Comparison of ENCODE assay signal across 8 cellular contexts in genomic region chr1:169486281-169486904, GRCh38. TPM values are rescaled to one million over a fixed set of nuclear protein-coding genes. Genes with fewer than 3 reads are reported as not detected.
DNase-seq lines count a peak whose midpoint lies in the region; ATAC-seq and TF ChIP-seq lines count a peak whose summit lies in the region.
"Had no signal": no experiment of that assay in that cellular context is flagged by ENCODE, and none has a peak within 500 bp of the region (broad histone marks: within the 10 kb centered on the region; RNA-seq: fewer than 3 reads in every experiment).

No MANE protein-coding gene starts in this region.

- H3K9me3 ChIP-seq in mononuclear cell (ENCODE audit: low read depth, low read length): no peaks in the 10 kb centered on the region

- ATAC-seq in GM19324 (IDR thresholded peaks at IDR 0.05; ENCODE audit: low FRiP score, unreplicated experiment): no peak

- no peak for DNase-seq in GM12865 (ENCODE audit: low read depth)
- DNase-seq in NCI-H226: peak; percentile 12
- DNase-seq in coronary artery (ENCODE audit: low spot score): no peak
- DNase-seq in stimulated activated CD4-positive, alpha-beta T cell treated with anti-CD3 and anti-CD28 coated beads, Interleukin-15, amount 100 ng/mL, for 24 hours: no peak
- no peak for DNase-seq in putamen (ENCODE audit: low spot score)

- H3K27ac ChIP-seq in coronary artery: peak overlapping the region; percentile 99 to 100

- H3K4me1 ChIP-seq in mononuclear cell (ENCODE audit: insufficient read depth, low read length): peaks cover 26% of the 10 kb centered on the region

- H3K27me3 ChIP-seq in mononuclear cell (ENCODE audit: insufficient read depth, low read length): no peaks in the 10 kb centered on the region

- peak overlapping the region; percentile 85 for H3K4me3 ChIP-seq in GM12865 (ENCODE audit: low read depth, low read length)
- H3K4me3 ChIP-seq in coronary artery: peak overlapping the region; percentile 95
- peak overlapping the region; percentile 64 for H3K4me3 ChIP-seq in mononuclear cell (ENCODE audit: low read length)

- TF ChIP-seq CTCF in GM12865 (IDR thresholded peaks at IDR 0.05; ENCODE audit: insufficient read depth, low read depth, low read length, missing control alignments) (no peak), coronary artery (IDR thresholded peaks at IDR 0.05) (no peak)

RNA-seq across cellular contexts. Expression of gene SLC19A2, which starts 0.6 kb away (rescaled TPM):
- 7.0 TPM for total RNA-seq in mononuclear cell

RNA-seq across cellular contexts. Expression of gene CCDC181, which starts 59.1 kb away (rescaled TPM):
- total RNA-seq in mononuclear cell: not detected
- total RNA-seq: dermis microvascular lymphatic vessel endothelial cell had no signal
